Comparison of ENCODE assay signal across 8 cellular contexts in genomic region chr3:64238971-64239667, GRCh38. TPM values are rescaled to one million over a fixed set of nuclear protein-coding genes. Genes with fewer than 3 reads are reported as not detected.
A peak's percentile ranks its signal among the peaks of the same experiment; 100 is the strongest.
DNase-seq lines count a peak whose midpoint lies in the region; ATAC-seq and TF ChIP-seq lines count a peak whose summit lies in the region.

No MANE protein-coding gene starts in this region.

- no peak overlapping the region for H3K27ac Mint-ChIP-seq in activated naive CD8-positive, alpha-beta T cell treated with anti-CD3 and anti-CD28 coated beads for 36 hours

- TF ChIP-seq CTCF in fibroblast of villous mesenchyme (IDR thresholded peaks at IDR 0.05; ENCODE audit: insufficient read depth, low read depth, low read length) (no peak), osteoblast (IDR thresholded peaks at IDR 0.05; ENCODE audit: extremely low read depth, low read depth, low read length) (no peak)

- no peaks in the 10 kb centered on the region for H3K9me3 ChIP-seq in osteoblast (ENCODE audit: low read depth, low read length)

- H3K9me3 Mint-ChIP-seq in activated naive CD8-positive, alpha-beta T cell treated with anti-CD3 and anti-CD28 coated beads for 36 hours, result peaks cover 6% of the 10 kb centered on the region

- H3K79me2 ChIP-seq in osteoblast (ENCODE audit: insufficient read depth, low read length), result peaks cover 8% of the 10 kb centered on the region

- H3K4me2 ChIP-seq in osteoblast (ENCODE audit: insufficient read depth, low read length), result peak overlapping the region; percentile 70

- peaks cover 17% of the 10 kb centered on the region for H3K4me1 ChIP-seq in osteoblast (ENCODE audit: insufficient read depth, low read length)

- H3K27me3 ChIP-seq in osteoblast (ENCODE audit: insufficient read depth, low read length), result no peaks in the 10 kb centered on the region

- H3K4me3 Mint-ChIP-seq in activated naive CD8-positive, alpha-beta T cell treated with anti-CD3 and anti-CD28 coated beads for 36 hours, result no peak overlapping the region

- peaks cover 3% of the 10 kb centered on the region for H3K36me3 ChIP-seq in osteoblast (ENCODE audit: insufficient read depth, low read length)

- H4K20me1 ChIP-seq in osteoblast (ENCODE audit: insufficient read depth, low read length), result peaks cover 5% of the 10 kb centered on the region

- peaks cover 2% of the 10 kb centered on the region for H3K36me3 Mint-ChIP-seq in activated naive CD8-positive, alpha-beta T cell treated with anti-CD3 and anti-CD28 coated beads for 36 hours

- H3K27me3 Mint-ChIP-seq in activated naive CD8-positive, alpha-beta T cell treated with anti-CD3 and anti-CD28 coated beads for 36 hours, result peaks cover 11% of the 10 kb centered on the region

- no peaks in the 10 kb centered on the region for H3K4me1 Mint-ChIP-seq in activated naive CD8-positive, alpha-beta T cell treated with anti-CD3 and anti-CD28 coated beads for 36 hours

- ATAC-seq in HG02981 (IDR thresholded peaks at IDR 0.05; ENCODE audit: unreplicated experiment) (no peak), GM21717 (IDR thresholded peaks at IDR 0.05; ENCODE audit: unreplicated experiment) (no peak)

- peak overlapping the region; percentile 52 for H3K27ac ChIP-seq in osteoblast (ENCODE audit: low read depth, low read length)

- H2AFZ ChIP-seq in osteoblast (ENCODE audit: low read length), result peak overlapping the region; percentile 43

- DNase-seq in DMS 273 (lab: John Stamatoyannopoulos, UW; ENCODE audit: unreplicated experiment) (peak; percentile 91), RPMI7951 (ENCODE audit: low read depth) (peak; percentile 99), fibroblast of villous mesenchyme (ENCODE audit: low read depth) (peak; percentile 96), osteoblast (ENCODE audit: insufficient read length, low spot score, missing footprints) (peak; percentile 93), T-helper 1 cell (no peak)
- no peak for DNase-seq in activated naive CD8-positive, alpha-beta T cell treated with anti-CD3 and anti-CD28 coated beads for 36 hours

- H3K4me3 ChIP-seq in fibroblast of villous mesenchyme (ENCODE audit: low read depth, low read length), result no peak overlapping the region
- peak overlapping the region; percentile 27 for H3K4me3 ChIP-seq in osteoblast (ENCODE audit: insufficient read depth, low read length)

RNA-seq across cellular contexts. Expression of gene PRICKLE2, which starts 13.9 kb away (rescaled TPM):
- total RNA-seq in RPMI7951 (2014; rRNA removed; shearing (Covaris generic)), result 9.8 and 15.0 TPM in 2 replicates
- 36.3 and 42.2 TPM in 2 replicates for total RNA-seq in fibroblast of villous mesenchyme
- 18.8 and 25.0 TPM in 2 replicates for total RNA-seq in osteoblast
- not detected for total RNA-seq in activated naive CD8-positive, alpha-beta T cell treated with anti-CD3 and anti-CD28 coated beads for 36 hours

Comparison
In these comparisons a context has a peak if more than half of its experiments do, and no peak if none do; other contexts are left out.
1. DNase-seq: peak in DMS 273 (single experiment), RPMI7951 (single experiment), fibroblast of villous mesenchyme (single experiment) and osteoblast (single experiment); none in T-helper 1 cell (0 of 5) and activated naive CD8-positive, alpha-beta T cell treated with anti-CD3 and anti-CD28 coated beads for 36 hours (single experiment).
2. RNA of gene PRICKLE2, which starts 13.9 kb away (total RNA-seq): 36.3 to 42.2 TPM in fibroblast of villous mesenchyme, 18.8 to 25.0 TPM in osteoblast and 9.8 to 15.0 TPM in RPMI7951; not detected in activated naive CD8-positive, alpha-beta T cell treated with anti-CD3 and anti-CD28 coated beads for 36 hours; every median in the first group is over 10 times any median in the second.